ENCODE assay signal across 8 cellular contexts in genomic region chr16:75251280-75252048, GRCh38. TPM values are rescaled to one million over a fixed set of nuclear protein-coding genes. Genes with fewer than 3 reads are reported as not detected.
DNase-seq lines count a peak whose midpoint lies in the region; ATAC-seq and TF ChIP-seq lines count a peak whose summit lies in the region.

A gene with protein sequence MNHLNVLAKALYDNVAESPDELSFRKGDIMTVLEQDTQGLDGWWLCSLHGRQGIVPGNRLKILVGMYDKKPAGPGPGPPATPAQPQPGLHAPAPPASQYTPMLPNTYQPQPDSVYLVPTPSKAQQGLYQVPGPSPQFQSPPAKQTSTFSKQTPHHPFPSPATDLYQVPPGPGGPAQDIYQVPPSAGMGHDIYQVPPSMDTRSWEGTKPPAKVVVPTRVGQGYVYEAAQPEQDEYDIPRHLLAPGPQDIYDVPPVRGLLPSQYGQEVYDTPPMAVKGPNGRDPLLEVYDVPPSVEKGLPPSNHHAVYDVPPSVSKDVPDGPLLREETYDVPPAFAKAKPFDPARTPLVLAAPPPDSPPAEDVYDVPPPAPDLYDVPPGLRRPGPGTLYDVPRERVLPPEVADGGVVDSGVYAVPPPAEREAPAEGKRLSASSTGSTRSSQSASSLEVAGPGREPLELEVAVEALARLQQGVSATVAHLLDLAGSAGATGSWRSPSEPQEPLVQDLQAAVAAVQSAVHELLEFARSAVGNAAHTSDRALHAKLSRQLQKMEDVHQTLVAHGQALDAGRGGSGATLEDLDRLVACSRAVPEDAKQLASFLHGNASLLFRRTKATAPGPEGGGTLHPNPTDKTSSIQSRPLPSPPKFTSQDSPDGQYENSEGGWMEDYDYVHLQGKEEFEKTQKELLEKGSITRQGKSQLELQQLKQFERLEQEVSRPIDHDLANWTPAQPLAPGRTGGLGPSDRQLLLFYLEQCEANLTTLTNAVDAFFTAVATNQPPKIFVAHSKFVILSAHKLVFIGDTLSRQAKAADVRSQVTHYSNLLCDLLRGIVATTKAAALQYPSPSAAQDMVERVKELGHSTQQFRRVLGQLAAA (minus strand): TSS chr16:75251624. CDS start chr16:75251482, 142 bp downstream.

- H3K4me3 ChIP-seq in heart right ventricle (peak within 1 kb of the TSS; percentile 73 to 99 (median 85)), parathyroid adenoma (ENCODE audit: low read depth, low read length) (peak within 1 kb of the TSS; percentile 76)

- H3K4me2 ChIP-seq in parathyroid adenoma (ENCODE audit: low read length): peak within 1 kb of the TSS; percentile 92

- peak within 1 kb of the TSS; percentile 57 for H2AFZ ChIP-seq in parathyroid adenoma

- TF ChIP-seq POLR2A in GM18505 (IDR thresholded peaks at IDR 0.05; ENCODE audit: borderline replicate concordance, extremely low read depth, insufficient read depth, insufficient read length): peak; percentile 49

- peaks cover 0 to 74% (median 0%) of the 10 kb centered on the region in 7 donors for H3K27me3 ChIP-seq in heart right ventricle
- H3K27me3 ChIP-seq in parathyroid adenoma (ENCODE audit: control insufficient read depth, insufficient read depth, low read length): no peaks in the 10 kb centered on the region

- no peaks in the 10 kb centered on the region for H3K36me3 ChIP-seq in heart right ventricle
- H3K36me3 ChIP-seq in parathyroid adenoma (ENCODE audit: control insufficient read depth, insufficient read depth, low read length): no peaks in the 10 kb centered on the region

- intact Hi-C loops in heart right ventricle (cut with DNase I): loop anchor here in 1 of 10 donors (5.0 kb wide), 1 partner anchor 56 kb away; no protein-coding TSS in a partner anchor

- H3K4me1 ChIP-seq in heart right ventricle: peaks cover 73 to 94% (median 89%) of the 10 kb centered on the region in 9 donors
- H3K4me1 ChIP-seq in parathyroid adenoma: peaks cover 39% of the 10 kb centered on the region

- H3K9me3 ChIP-seq in heart right ventricle (no peaks in the 10 kb centered on the region), parathyroid adenoma (ENCODE audit: control insufficient read depth, low read length) (no peaks in the 10 kb centered on the region)

- DNase-seq in NCI-H345 treated with DMSO at 0.1 percent for 48 hours (lab: John Stamatoyannopoulos, UW; ENCODE audit: unreplicated experiment): peak; percentile 48
- DNase-seq in heart right ventricle: peak; percentile 90 to 91
- no peak for DNase-seq in KG1 (lab: John Stamatoyannopoulos, UW)

- peak within 1 kb of the TSS; percentile 55 for H3K9ac ChIP-seq in parathyroid adenoma

- ATAC-seq in GM18505 (IDR thresholded peaks at IDR 0.05; ENCODE audit: unreplicated experiment) (peak; percentile 81), HG02884 (IDR thresholded peaks at IDR 0.05; ENCODE audit: unreplicated experiment) (peak; percentile 74), heart right ventricle (peak; percentile 57 to 84 (median 74))

- H3K79me2 ChIP-seq in parathyroid adenoma: peaks cover 57% of the 10 kb centered on the region

- WGBS in heart right ventricle, 2 donors: 1% methylated on average over 63 to 84 of the region's 84 CpGs

- TF ChIP-seq CTCF in C4-2B (conservative IDR thresholded peaks at IDR 0.05): no peak
- peak in 6 of 9 donors; percentile 10 to 48 (median 28) for TF ChIP-seq CTCF in heart right ventricle (IDR thresholded peaks at IDR 0.05)
- TF ChIP-seq CTCF in parathyroid adenoma (IDR thresholded peaks at IDR 0.05): no peak

- H3K27ac ChIP-seq in C4-2B (peak within 1 kb of the TSS; percentile 98), angular gyrus (ENCODE audit: low read depth, low read length) (peak within 1 kb of the TSS; percentile 95), heart right ventricle (peak within 1 kb of the TSS; percentile 91 to 98 (median 96)), parathyroid adenoma (peak within 1 kb of the TSS; percentile 63)

RNA-seq across cellular contexts. Expression of the gene that starts here (rescaled TPM):
- total RNA-seq in heart right ventricle: 10 to 100 TPM; 56.1 to 85.2 (median 72.4) TPM
- 10 to 100 TPM; 54.6 to 65.8 TPM for polyA plus RNA-seq in heart right ventricle

Comparison
In these comparisons a context has a peak if more than half of its experiments do, and no peak if none do; other contexts are left out.
1. CTCF ChIP-seq: peak in heart right ventricle (6 of 9); none in C4-2B (single experiment) and parathyroid adenoma (single experiment).
2. Peak in every context shown above with its lines, with median percentiles within 50 percentile points of each other: H3K27ac ChIP-seq and ATAC-seq.